9 cellular contexts compared by ENCODE assay signal in the genomic region with DNA sequence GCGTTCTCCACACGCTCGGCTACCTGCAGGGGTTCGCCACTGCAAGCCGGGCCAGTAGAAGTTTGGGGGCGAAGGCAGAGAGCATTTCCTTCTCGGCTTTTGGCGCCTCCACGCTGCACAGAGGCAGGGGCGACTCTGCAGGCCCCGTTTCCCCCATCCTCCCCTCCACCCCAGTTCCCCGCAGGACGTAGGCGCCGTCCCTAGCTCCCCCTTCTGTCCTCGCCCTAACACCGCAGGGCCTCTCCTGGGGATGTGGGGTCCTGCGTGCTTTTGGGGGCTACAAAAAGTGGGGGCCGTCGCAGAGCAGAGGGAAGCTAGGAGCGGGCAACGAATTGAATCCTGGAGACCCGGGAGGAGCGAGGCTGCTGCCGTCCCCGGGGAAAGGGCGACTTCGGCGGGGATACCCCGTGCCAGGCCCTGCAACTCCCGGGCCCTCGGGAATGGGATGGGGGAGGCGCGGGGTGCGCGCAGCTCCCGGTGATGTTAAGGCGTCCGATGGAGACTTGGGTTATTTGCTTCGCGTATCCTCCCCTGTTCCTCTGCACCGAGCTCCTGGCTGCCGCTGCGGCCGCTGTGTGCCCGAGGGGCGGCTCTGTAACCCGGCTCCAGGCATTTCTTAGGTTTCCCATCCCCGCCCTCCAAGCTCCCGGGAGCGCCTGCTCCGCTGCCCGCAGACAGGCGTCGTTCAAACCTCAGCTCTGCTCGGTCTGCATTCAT.
DNase-seq lines count a peak whose midpoint lies in the region; ATAC-seq, FAIRE-seq and TF ChIP-seq lines count a peak whose summit lies in the region.
"Had no signal": no experiment of that assay in that cellular context is flagged by ENCODE, and none has a peak within 500 bp of the region (broad histone marks: within the 10 kb centered on the region; RNA-seq: fewer than 3 reads in every experiment).

No MANE protein-coding gene starts in this region.

- no peak overlapping the region for H3K27ac Mint-ChIP-seq in astrocyte (ENCODE audit: unreplicated experiment)
- no peak overlapping the region for H3K27ac Mint-ChIP-seq in CD4-positive, alpha-beta T cell

- no peak for FAIRE-seq in astrocyte (lab: Jason Lieb, UNC)

- H3K79me2 ChIP-seq in astrocyte (ENCODE audit: insufficient read depth, low read length): no peaks in the 10 kb centered on the region

- H3K27me3 Mint-ChIP-seq in astrocyte (ENCODE audit: low read depth, unreplicated experiment): peaks cover 15% of the 10 kb centered on the region
- H3K27me3 Mint-ChIP-seq in CD4-positive, alpha-beta T cell: peaks cover 80% of the 10 kb centered on the region

- H3K4me1 Mint-ChIP-seq in astrocyte (ENCODE audit: low read depth, unreplicated experiment): no peaks in the 10 kb centered on the region
- H3K4me1 Mint-ChIP-seq in CD4-positive, alpha-beta T cell (ENCODE audit: low read depth): peaks cover 11% of the 10 kb centered on the region

- peaks cover 24% of the 10 kb centered on the region for H3K27me3 ChIP-seq in astrocyte (ENCODE audit: insufficient read depth, low read length)
- peaks cover 77% of the 10 kb centered on the region for H3K27me3 ChIP-seq in lower lobe of right lung (ENCODE audit: low read depth)
- H3K27me3 ChIP-seq in CD4-positive, alpha-beta T cell (ENCODE audit: control insufficient read depth, insufficient read depth, low read length): peaks cover 68% of the 10 kb centered on the region

- DNase-seq in ELR (ENCODE audit: low read depth): peak; percentile 37
- DNase-seq in astrocyte (ENCODE audit: low read depth): no peak
- no peak for DNase-seq in lower lobe of right lung
- DNase-seq in CD4-positive, alpha-beta T cell: no peak
- DNase-seq in GDM1 (lab: John Stamatoyannopoulos, UW): no peak

- ATAC-seq in HG02885 (IDR thresholded peaks at IDR 0.05; ENCODE audit: poor library complexity, unreplicated experiment) (peak; percentile 16), lower lobe of right lung (peak; percentile 53 to 67), GM21576 (IDR thresholded peaks at IDR 0.05; ENCODE audit: unreplicated experiment) (no peak)
- no peak for ATAC-seq in CD4-positive, alpha-beta T cell (ENCODE audit: poor library complexity)

- CTCF ChIA-PET in CD4-positive, alpha-beta T cell (lab: Charles Lee): no interaction called here

- H3K9ac ChIP-seq in astrocyte (ENCODE audit: low read length): peak overlapping the region; percentile 16

- H3K4me1 ChIP-seq in astrocyte (ENCODE audit: insufficient read depth, low read length) (peaks cover 7% of the 10 kb centered on the region), lower lobe of right lung (peaks cover 10% of the 10 kb centered on the region), urinary bladder (ENCODE audit: insufficient read depth) (no peaks in the 10 kb centered on the region)

- H3K36me3 ChIP-seq in astrocyte (ENCODE audit: insufficient read depth, low read length) (no peaks in the 10 kb centered on the region), lower lobe of right lung (no peaks in the 10 kb centered on the region), urinary bladder (ENCODE audit: insufficient read depth) (no peaks in the 10 kb centered on the region)

- H3K4me3 ChIP-seq in astrocyte (ENCODE audit: insufficient read depth, low read depth, low read length) (peak overlapping the region; percentile 55), lower lobe of right lung (peak overlapping the region; percentile 39), urinary bladder (ENCODE audit: low read depth, low read length) (peak overlapping the region; percentile 30)

- no peaks in the 10 kb centered on the region for H3K36me3 Mint-ChIP-seq in astrocyte (ENCODE audit: low read depth, unreplicated experiment)
- H3K36me3 Mint-ChIP-seq in CD4-positive, alpha-beta T cell (ENCODE audit: low read depth): no peaks in the 10 kb centered on the region

- H3K9me3 ChIP-seq in astrocyte (ENCODE audit: insufficient read depth, low read depth, low read length): no peaks in the 10 kb centered on the region
- H3K9me3 ChIP-seq in lower lobe of right lung: no peaks in the 10 kb centered on the region
- H3K9me3 ChIP-seq in CD4-positive, alpha-beta T cell (ENCODE audit: control insufficient read depth, low read length): no peaks in the 10 kb centered on the region

- H3K9me3 Mint-ChIP-seq in astrocyte (ENCODE audit: unreplicated experiment): no peaks in the 10 kb centered on the region
- H3K9me3 Mint-ChIP-seq in CD4-positive, alpha-beta T cell: no peaks in the 10 kb centered on the region

- H3K4me3 Mint-ChIP-seq in astrocyte (ENCODE audit: unreplicated experiment): peak overlapping the region; percentile 81
- H3K4me3 Mint-ChIP-seq in CD4-positive, alpha-beta T cell: no peak overlapping the region

- H3K27ac ChIP-seq in astrocyte (ENCODE audit: low read depth, low read length) (no peak overlapping the region), lower lobe of right lung (no peak overlapping the region), urinary bladder (ENCODE audit: low read depth) (no peak overlapping the region)
- no peak overlapping the region for H3K27ac ChIP-seq in CD4-positive, alpha-beta T cell (ENCODE audit: low read depth, low read length)
- H3K27ac ChIP-seq: epithelial cell of prostate had no signal

- POLR2A ChIA-PET in CD4-positive, alpha-beta T cell (lab: Charles Lee): no interaction called here

- peak overlapping the region; percentile 83 for H2AFZ ChIP-seq in astrocyte (ENCODE audit: low read depth, low read length)

- WGBS in urinary bladder: under 1% methylated on average over 56 of the region's 56 CpGs

- H3K4me2 ChIP-seq in astrocyte (ENCODE audit: low read length): peak overlapping the region; percentile 89

- intact Hi-C loops in lower lobe of right lung (cut with DNase I): no loop called here
- intact Hi-C loops in CD4-positive, alpha-beta T cell (cut with DNase I, micrococcal nuclease): no loop called here

- H4K20me1 ChIP-seq in astrocyte (ENCODE audit: insufficient read depth, low read length): no peaks in the 10 kb centered on the region

- TF ChIP-seq CTCF in astrocyte (IDR thresholded peaks at IDR 0.05; ENCODE audit: insufficient read depth, low read depth, low read length): no peak
- TF ChIP-seq CTCF in lower lobe of right lung (IDR thresholded peaks at IDR 0.05): no peak
- no peak for TF ChIP-seq CTCF in CD4-positive, alpha-beta T cell (IDR thresholded peaks at IDR 0.05)

Comparison
In these comparisons a context has a peak if more than half of its experiments do, and no peak if none do; other contexts are left out.
1. ATAC-seq: peak in HG02885 (single experiment) and lower lobe of right lung (2 of 2); none in GM21576 (single experiment) and CD4-positive, alpha-beta T cell (single experiment).
2. Peak in every context shown above with its lines, with median percentiles within 50 percentile points of each other: H3K4me3 ChIP-seq.